Comparison of ENCODE assay signal across 22 cellular contexts in genomic region chr11:102196816-102197215, GRCh38.
DNase-seq lines count a peak whose midpoint lies in the region; ATAC-seq, FAIRE-seq and TF ChIP-seq lines count a peak whose summit lies in the region.
"Had no signal": no experiment of that assay in that cellular context is flagged by ENCODE, and none has a peak within 500 bp of the region (broad histone marks: within the 10 kb centered on the region; RNA-seq: fewer than 3 reads in every experiment).

No MANE protein-coding gene starts in this region.

- H2BK120ac ChIP-seq in H1 (replicated peaks; ENCODE audit: low read depth, low read length): no peak overlapping the region

- H3K9me3 ChIP-seq in cardiac muscle cell (ENCODE audit: low read depth): no peaks in the 10 kb centered on the region
- H3K9me3 ChIP-seq in right atrium auricular region: no peaks in the 10 kb centered on the region
- H3K9me3 ChIP-seq in H1 (ENCODE audit: insufficient read depth in 2 of 2, low read depth in 1 of 2, low read length in 1 of 2): peaks cover 0 to 4% of the 10 kb centered on the region in 2 experiments; a peak in 1 of 4 replicates
- H3K9me3 ChIP-seq: BLaER1 had no signal

- no peak overlapping the region for H4K91ac ChIP-seq in H1 (replicated peaks; ENCODE audit: insufficient read length, low read length)

- peaks cover 48% of the 10 kb centered on the region for H3K4me1 Mint-ChIP-seq in mesothelial cell of epicardium
- H3K4me1 Mint-ChIP-seq: activated CD4-positive, alpha-beta T cell treated with anti-CD3 and anti-CD28 coated beads, Interleukin-2, amount 10 ng/mL, durations not matched to agents 24 days and 14 days had no signal

- TF ChIP-seq POLR2A in H1 (IDR thresholded peaks at IDR 0.05; ENCODE audit: control extremely low read depth in 1 of 2, low read depth in 2 of 2, low read length in 2 of 2): no peak

- no peak for TF ChIP-seq RAD21 in H1 (IDR thresholded peaks at IDR 0.05 in 1 of 2, conservative IDR thresholded peaks at IDR 0.05 in 1 of 2; ENCODE audit: low read depth in 2 of 2, low read length in 2 of 2)

- H2BK5ac ChIP-seq in H1 (ENCODE audit: low read depth, low read length): no peak overlapping the region

- H2BK12ac ChIP-seq in H1 (ENCODE audit: low read depth, low read length): no peak overlapping the region

- H3K4me3 ChIP-seq in cardiac muscle cell (no peak overlapping the region), right atrium auricular region (no peak overlapping the region), H1 (ENCODE audit: extremely low read depth in 1 of 4, insufficient read depth in 2 of 4, low read depth in 3 of 4, low read length in 4 of 4) (peak overlapping the region in 1 of 4 experiments; percentile 47; a peak in 1 of 8 replicates)
- H3K4me3 ChIP-seq: BLaER1, GM12878, left lung had no signal

- peak overlapping the region in 1 of 2 experiments; percentile 30; a peak in 1 of 4 replicates for H3K4me2 ChIP-seq in H1 (ENCODE audit: insufficient read depth in 1 of 2, low read depth in 2 of 2, low read length in 2 of 2)
- H3K4me2 ChIP-seq: BLaER1 had no signal

- no peak overlapping the region for H2AK5ac ChIP-seq in H1 (ENCODE audit: low read depth, low read length)

- peaks cover 37% of the 10 kb centered on the region for H3K4me1 ChIP-seq in cardiac muscle cell (ENCODE audit: low read depth)
- H3K4me1 ChIP-seq in right atrium auricular region: peaks cover 0 to 12% of the 10 kb centered on the region in 2 donors
- H3K4me1 ChIP-seq in H1 (replicated peaks in 1 of 4; ENCODE audit: control insufficient read depth in 3 of 4, insufficient read depth in 4 of 4, low read length in 3 of 4): peaks cover 2 to 28% (median 7%) of the 10 kb centered on the region in 4 experiments; a peak in 5 of 7 replicates
- H3K4me1 ChIP-seq: BLaER1, left lung had no signal

- H4K8ac ChIP-seq in H1 (ENCODE audit: extremely low read depth, insufficient read depth, low read length): no peak overlapping the region

- H3K9ac ChIP-seq in H1 (replicated peaks in 1 of 4; ENCODE audit: extremely low read depth in 1 of 4, low read depth in 3 of 4, low read length in 3 of 4): no peak overlapping the region
- H3K9ac ChIP-seq: BLaER1 had no signal

- no peak for FAIRE-seq in H1 (lab: Jason Lieb, UNC)
- FAIRE-seq: GM12878 had no signal

- H3K9me3 Mint-ChIP-seq in mesothelial cell of epicardium: peaks cover 7% of the 10 kb centered on the region
- H3K9me3 Mint-ChIP-seq: activated CD4-positive, alpha-beta T cell treated with anti-CD3 and anti-CD28 coated beads, Interleukin-2, amount 10 ng/mL, durations not matched to agents 24 days and 14 days had no signal

- no peaks in the 10 kb centered on the region for H4K20me1 ChIP-seq in H1 (replicated peaks in 1 of 2; ENCODE audit: control insufficient read depth in 1 of 2, insufficient read depth in 2 of 2, low read length in 2 of 2)
- H4K20me1 ChIP-seq: BLaER1 had no signal

- H3K27me3 ChIP-seq in cardiac muscle cell (no peaks in the 10 kb centered on the region), right atrium auricular region (no peaks in the 10 kb centered on the region), H1 (replicated peaks in 1 of 4; ENCODE audit: control insufficient read depth in 3 of 4, extremely low read depth in 1 of 4, insufficient read depth in 3 of 4, low read length in 3 of 4) (no peaks in the 10 kb centered on the region)
- H3K27me3 ChIP-seq: BLaER1, left lung had no signal

- CTCF ChIA-PET in H1 (lab: Charles Lee; ENCODE audit: partially characterized antibody): interaction anchor here (1.0 to 1.1 kb wide), 2 partner anchors 29 to 61 kb away, joined by 3 to 4 read pairs; no protein-coding TSS in a partner anchor

- H3K4ac ChIP-seq in H1 (replicated peaks; ENCODE audit: insufficient read length, low read depth, low read length): no peak overlapping the region

- no peaks in the 10 kb centered on the region for H3K79me1 ChIP-seq in H1 (ENCODE audit: low read depth, low read length)

- WGBS in H1 (ENCODE audit: extremely low coverage in 1 of 2, insufficient coverage in 1 of 2, insufficient read length in 1 of 2, insufficient replicate concordance in 2 of 2, low coverage in 1 of 2, low lambda C conversion rate in 2 of 2, missing lambda C conversion rate in 1 of 2), 2 experiments: 58% methylated on average over 3 of the region's 3 CpGs; no CpG with 5 or more reads in 1 of the 2 experiments

- H3K27ac Mint-ChIP-seq in mesothelial cell of epicardium: peak overlapping the region; percentile 80
- H3K27ac Mint-ChIP-seq: activated CD4-positive, alpha-beta T cell treated with anti-CD3 and anti-CD28 coated beads, Interleukin-2, amount 10 ng/mL, durations not matched to agents 24 days and 14 days had no signal

- no peak overlapping the region for H2BK15ac ChIP-seq in H1 (ENCODE audit: low read length)

- H3K36me3 ChIP-seq in cardiac muscle cell (no peaks in the 10 kb centered on the region), right atrium auricular region (no peaks in the 10 kb centered on the region), H1 (ENCODE audit: control insufficient read depth in 2 of 4, insufficient read depth in 4 of 4, low read length in 3 of 4) (peaks cover 0 to 12% (median 2%) of the 10 kb centered on the region in 4 experiments; a peak in 3 of 8 replicates)
- H3K36me3 ChIP-seq: BLaER1, left lung had no signal

- DNase-seq in cardiac muscle cell (ENCODE audit: low read depth in 1 of 2, low spot score in 1 of 2) (no peak), right atrium auricular region (ENCODE audit: low spot score) (no peak), H1 (ENCODE audit: low read depth in 1 of 2, low spot score in 2 of 2) (no peak), mesothelial cell of epicardium (ENCODE audit: low spot score in 2 of 2, unreplicated experiment in 2 of 2) (no peak), amniotic stem cell (lab: John Stamatoyannopoulos, UW) (no peak), left lobe of liver (ENCODE audit: low spot score) (no peak), midbrain (lab: John Stamatoyannopoulos, UW) (no peak)
- DNase-seq: 8988T; activated CD4-positive, alpha-beta T cell treated with anti-CD3 and anti-CD28 coated beads, Interleukin-2, amount 10 ng/mL, durations not matched to agents 24 days and 14 days; activated CD8-positive, alpha-beta memory T cell treated with anti-CD3 and anti-CD28 coated beads, Interleukin-2, amount 50 U/mL, for 48 hours; activated effector memory CD4-positive, alpha-beta T cell treated with anti-CD3 and anti-CD28 coated beads, Interleukin-2, amount 50 U/mL, for 16 hours; foreskin melanocyte; GF-D8; left lung; MV-4-11; NCI-H2029; NCI-H446; stimulated activated CD4-positive, alpha-beta T cell treated with anti-CD3 and anti-CD28 coated beads, Interleukin-4, amount 100 ng/mL, for 1 hour; substantia nigra had no signal

- TF ChIP-seq CTCF in cardiac muscle cell (IDR thresholded peaks at IDR 0.05; ENCODE audit: low read depth, low read length) (no peak), right atrium auricular region (IDR thresholded peaks at IDR 0.05) (no peak), H1 (IDR thresholded peaks at IDR 0.05; ENCODE audit: control extremely low read depth in 1 of 3, insufficient read depth in 1 of 3, low read depth in 1 of 3, low read length in 3 of 3) (no peak), mesothelial cell of epicardium (IDR thresholded peaks at IDR 0.05; ENCODE audit: unreplicated experiment) (no peak)

- H3K4me3 Mint-ChIP-seq in mesothelial cell of epicardium: no peak overlapping the region
- H3K4me3 Mint-ChIP-seq: activated CD4-positive, alpha-beta T cell treated with anti-CD3 and anti-CD28 coated beads, Interleukin-2, amount 10 ng/mL, durations not matched to agents 24 days and 14 days had no signal

- no peak for TF ChIP-seq EP300 in H1 (IDR thresholded peaks at IDR 0.05; ENCODE audit: borderline replicate concordance in 1 of 2, low read depth in 2 of 2, low read length in 2 of 2)

- POLR2A ChIA-PET in H1 (lab: Charles Lee; ENCODE audit: partially characterized antibody): interaction anchor here (1.4 to 2.1 kb wide), 2 partner anchors 8 to 12 kb away, joined by 5 to 6 read pairs; no protein-coding TSS in a partner anchor

- H3K23me2 ChIP-seq in H1 (ENCODE audit: low read depth, low read length): no peaks in the 10 kb centered on the region

- H3K27ac ChIP-seq in cardiac muscle cell (peak overlapping the region; percentile 42), right atrium auricular region (no peak overlapping the region), H1 (ENCODE audit: low read depth, low read length) (no peak overlapping the region)
- H3K27ac ChIP-seq: BLaER1, left lung had no signal

- H3K18ac ChIP-seq in H1 (ENCODE audit: extremely low read depth, low read length): no peak overlapping the region

- H3K36me3 Mint-ChIP-seq in mesothelial cell of epicardium: peaks cover 17% of the 10 kb centered on the region

- peak overlapping the region; percentile 57 for H4K5ac ChIP-seq in H1 (ENCODE audit: insufficient read length, low read depth, low read length)

- no peaks in the 10 kb centered on the region for H3K27me3 Mint-ChIP-seq in mesothelial cell of epicardium (ENCODE audit: low read depth)

- no peak overlapping the region for H3K23ac ChIP-seq in H1 (ENCODE audit: insufficient read length)

- peaks cover 0 to 28% of the 10 kb centered on the region in 2 experiments; a peak in 2 of 4 replicates for H3K79me2 ChIP-seq in H1 (ENCODE audit: control insufficient read depth in 1 of 2, insufficient read depth in 2 of 2, low read length in 2 of 2)

- H2AFZ ChIP-seq in H1 (ENCODE audit: low read length): no peak overlapping the region

- ATAC-seq in HG03457 (IDR thresholded peaks at IDR 0.05; ENCODE audit: unreplicated experiment): no peak
- ATAC-seq in left lobe of liver: no peak
- ATAC-seq: GM12878, left lung had no signal

- H2BK20ac ChIP-seq in H1 (ENCODE audit: low read length): no peak overlapping the region

- H3K56ac ChIP-seq in H1 (replicated peaks; ENCODE audit: insufficient read length, low read depth, low read length): no peak overlapping the region

- H3K14ac ChIP-seq in H1 (ENCODE audit: insufficient read length): no peak overlapping the region

TF ChIP-seq in H1, 55 proteins besides CTCF, POLR2A, EP300 and RAD21:
- no peak for TF ChIP-seq TAF1 (IDR thresholded peaks at IDR 0.05; ENCODE audit: low read depth, low read length)
- TF ChIP-seq GTF2F1 (IDR thresholded peaks at IDR 0.05; ENCODE audit: borderline replicate concordance, low read depth, low read length): no peak
TF ChIP-seq in H1: peak in this region for 0.
